In the genomic region with DNA sequence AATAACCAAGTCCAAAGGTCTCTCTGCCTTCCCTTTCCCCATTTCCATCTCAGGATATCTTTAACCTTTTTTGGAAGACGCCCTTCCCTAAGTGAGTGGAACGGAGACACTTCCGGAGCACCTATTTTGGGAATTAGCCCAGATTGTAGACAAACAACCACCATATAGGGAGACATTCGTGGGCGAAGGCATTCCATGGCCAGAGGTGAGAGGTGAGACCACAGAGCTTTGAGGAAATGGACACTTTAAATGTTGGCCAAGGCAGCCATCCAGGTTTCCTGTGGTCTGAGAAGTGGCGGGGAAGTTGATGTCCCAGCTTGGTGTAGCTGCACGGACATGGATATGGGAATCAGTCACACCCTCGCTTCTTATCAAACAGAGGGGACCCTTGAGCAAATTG, we compare ENCODE assay signal across 23 cellular contexts.
DNase-seq lines count a peak whose midpoint lies in the region; ATAC-seq and TF ChIP-seq lines count a peak whose summit lies in the region.
"Had no signal": no experiment of that assay in that cellular context is flagged by ENCODE, and none has a peak within 500 bp of the region (broad histone marks: within the 10 kb centered on the region; RNA-seq: fewer than 3 reads in every experiment).

No MANE protein-coding gene starts in this region.

- in situ Hi-C loops in astrocyte of the cerebellum (cut with HindIII; ENCODE audit: low sequenced_read_pairs), result no loop called here

- H3K36me3 ChIP-seq in lung (ENCODE audit: control insufficient read depth in 2 of 2, insufficient read depth in 2 of 2, low read length in 2 of 2), result no peaks in the 10 kb centered on the region
- no peaks in the 10 kb centered on the region for H3K36me3 ChIP-seq in subcutaneous abdominal adipose tissue (ENCODE audit: control insufficient read depth in 5 of 5, insufficient read depth in 5 of 5, low read length in 5 of 5)
- H3K36me3 ChIP-seq: esophagus squamous epithelium had no signal

- peak; percentile 65 for ATAC-seq in lung (ENCODE audit: insufficient read depth, low FRiP score)
- ATAC-seq: effector memory CD8-positive, alpha-beta T cell; psoas muscle; stimulated activated naive B cell treated with anti-CD40 and anti-IgM and Interleukin-4, amounts not matched to agents 10 μg/mL and 1 μg/mL and 100 μg/mL, for 72 hours had no signal

- WGBS in lung, 2 donors, result 29 to 45% methylated on average over 8 of the region's 8 CpGs

- TF ChIP-seq CTCF in astrocyte of the cerebellum (IDR thresholded peaks at IDR 0.05; ENCODE audit: low read depth, low read length, missing control alignments), result no peak
- TF ChIP-seq CTCF in lung (IDR thresholded peaks at IDR 0.05; ENCODE audit: control extremely low read depth, extremely low read depth), result no peak

- POLR2A ChIA-PET in HEK293T (lab: Yijun Ruan, JAX), result no interaction called here

- H3K4me1 ChIP-seq in lung (ENCODE audit: control insufficient read depth in 2 of 2, insufficient read depth in 2 of 2, low read length in 2 of 2), result no peaks in the 10 kb centered on the region
- H3K4me1 ChIP-seq in subcutaneous abdominal adipose tissue (ENCODE audit: control insufficient read depth in 5 of 5, insufficient read depth in 5 of 5, low read length in 5 of 5), result peaks cover 0 to 8% (median 0%) of the 10 kb centered on the region in 5 donors
- H3K4me1 ChIP-seq: esophagus squamous epithelium, psoas muscle had no signal

- CTCF ChIA-PET in HEK293T (lab: Yijun Ruan, JAX), result no interaction called here

- DNase-seq in LoVo (ENCODE audit: low spot score) (peak; percentile 76), astrocyte of the cerebellum (ENCODE audit: low read depth) (peak; percentile 15), lung (ENCODE audit: low spot score) (peak; percentile 64), HEK293T (ENCODE audit: extremely low spot score) (no peak), NCI-H1105 (lab: John Stamatoyannopoulos, UW) (no peak), NCI-H526 (lab: John Stamatoyannopoulos, UW) (no peak)
- DNase-seq: activated CD4-positive, alpha-beta T cell treated with anti-CD3 and anti-CD28 coated beads, Interleukin-2, amount 10 ng/mL, durations not matched to agents 24 days and 14 days; AML-193; DMS79; effector memory CD8-positive, alpha-beta T cell; esophagus squamous epithelium; Kasumi-1; kidney; mesendoderm; NCI-H1092 treated with DMSO at 0.1 percent for 48 hours; NCI-H2081; NCI-H345; OCI-M1; psoas muscle; stimulated activated naive B cell treated with anti-CD40 and anti-IgM and Interleukin-4, amounts not matched to agents 10 μg/mL and 1 μg/mL and 100 μg/mL, for 72 hours; T-helper 2 cell had no signal

- H3K4me3 ChIP-seq in astrocyte of the cerebellum (ENCODE audit: low read depth, low read length), result no peak overlapping the region
- no peak overlapping the region for H3K4me3 ChIP-seq in lung
- no peak overlapping the region for H3K4me3 ChIP-seq in subcutaneous abdominal adipose tissue (ENCODE audit: low read depth in 1 of 5, low read length in 5 of 5)
- H3K4me3 ChIP-seq: esophagus squamous epithelium, psoas muscle, smooth muscle cell had no signal

- no peak overlapping the region for H3K27ac ChIP-seq in lung (ENCODE audit: low read depth in 1 of 2, low read length in 1 of 2)
- peak overlapping the region; percentile 4 for H3K27ac ChIP-seq in subcutaneous abdominal adipose tissue (ENCODE audit: low read depth, low read length)
- H3K27ac ChIP-seq: psoas muscle had no signal

- no peak overlapping the region for H3K9ac ChIP-seq in subcutaneous abdominal adipose tissue (ENCODE audit: low read length in 5 of 5)

- no peaks in the 10 kb centered on the region for H3K27me3 ChIP-seq in lung (ENCODE audit: control insufficient read depth, insufficient read depth)
- H3K27me3 ChIP-seq in subcutaneous abdominal adipose tissue (ENCODE audit: control insufficient read depth in 5 of 5, insufficient read depth in 4 of 5, low read length in 5 of 5), result peaks cover 0 to 3% (median 0%) of the 10 kb centered on the region in 5 donors
- H3K27me3 ChIP-seq: esophagus squamous epithelium had no signal

- H3K9me3 ChIP-seq in lung (ENCODE audit: control insufficient read depth in 2 of 2, insufficient read depth in 1 of 2, low read length in 1 of 2) (peaks cover 0 to 10% of the 10 kb centered on the region in 2 donors), subcutaneous abdominal adipose tissue (ENCODE audit: control insufficient read depth in 5 of 5, low read length in 5 of 5) (peaks cover 6 to 16% (median 13%) of the 10 kb centered on the region in 5 donors)
- H3K9me3 ChIP-seq: psoas muscle had no signal

TF ChIP-seq in HEK293T, 16 proteins besides CTCF, POLR2A, EP300 and RAD21:
- TF ChIP-seq FOXA1 (IDR thresholded peaks at IDR 0.05) (no peak), LEF1 (IDR thresholded peaks at IDR 0.05; ENCODE audit: borderline replicate concordance) (no peak), ARNT (IDR thresholded peaks at IDR 0.05) (no peak), CTBP1 (IDR thresholded peaks at IDR 0.05; ENCODE audit: borderline replicate concordance) (no peak), FOXK2 (IDR thresholded peaks at IDR 0.05) (no peak), BHLHE40 (IDR thresholded peaks at IDR 0.05; ENCODE audit: borderline replicate concordance) (no peak), NFRKB (IDR thresholded peaks at IDR 0.05) (no peak), SUZ12 (IDR thresholded peaks at IDR 0.05) (no peak), SP1 (IDR thresholded peaks at IDR 0.05) (no peak)
- TF ChIP-seq, protein P1, sequence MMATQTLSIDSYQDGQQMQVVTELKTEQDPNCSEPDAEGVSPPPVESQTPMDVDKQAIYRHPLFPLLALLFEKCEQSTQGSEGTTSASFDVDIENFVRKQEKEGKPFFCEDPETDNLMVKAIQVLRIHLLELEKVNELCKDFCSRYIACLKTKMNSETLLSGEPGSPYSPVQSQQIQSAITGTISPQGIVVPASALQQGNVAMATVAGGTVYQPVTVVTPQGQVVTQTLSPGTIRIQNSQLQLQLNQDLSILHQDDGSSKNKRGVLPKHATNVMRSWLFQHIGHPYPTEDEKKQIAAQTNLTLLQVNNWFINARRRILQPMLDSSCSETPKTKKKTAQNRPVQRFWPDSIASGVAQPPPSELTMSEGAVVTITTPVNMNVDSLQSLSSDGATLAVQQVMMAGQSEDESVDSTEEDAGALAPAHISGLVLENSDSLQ (IDR thresholded peaks at IDR 0.05), result no peak

Comparison
In these comparisons a context has a peak if more than half of its experiments do, and no peak if none do; other contexts are left out.
1. DNase-seq: peak in LoVo (single experiment), astrocyte of the cerebellum (single experiment) and lung (single experiment); none in HEK293T (single experiment), NCI-H1105 (single experiment) and NCI-H526 (0 of 2).